6 cellular contexts compared by ENCODE assay signal in genomic region chr11:62671272-62671603, GRCh38. TPM values are rescaled to one million over a fixed set of nuclear protein-coding genes. Genes with fewer than 3 reads are reported as not detected.
DNase-seq lines count a peak whose midpoint lies in the region; ATAC-seq and TF ChIP-seq lines count a peak whose summit lies in the region.

No MANE protein-coding gene starts in this region.

- H3K4me1 ChIP-seq in Karpas-422 (ENCODE audit: low read length): peaks cover 42% of the 10 kb centered on the region
- peaks cover 0 to 46% (median 44%) of the 10 kb centered on the region in 4 donors for H3K4me1 ChIP-seq in sigmoid colon

- H3K4me1 Mint-ChIP-seq in effector memory CD8-positive, alpha-beta T cell (ENCODE audit: low read depth in 2 of 2): peaks cover 21 to 47% of the 10 kb centered on the region in 2 donors

- 0 to 1% methylated on average over 17 of the region's 17 CpGs for WGBS in sigmoid colon, 2 donors

- intact Hi-C loops in sigmoid colon (cut with DNase I): no loop called here

- no peak for TF ChIP-seq POLR2A in sigmoid colon (IDR thresholded peaks at IDR 0.05)

- no peak overlapping the region for H2AFZ ChIP-seq in Karpas-422 (ENCODE audit: low read length)

- no peak for TF ChIP-seq EP300 in sigmoid colon (IDR thresholded peaks at IDR 0.05)

- peaks cover 8% of the 10 kb centered on the region; the same call in 1 of the 2 replicates for H3K36me3 ChIP-seq in Karpas-422 (ENCODE audit: insufficient read depth, low read length)
- H3K36me3 ChIP-seq in sigmoid colon: peaks cover 0 to 34% (median 2%) of the 10 kb centered on the region in 4 donors

- no peaks in the 10 kb centered on the region for H4K20me1 ChIP-seq in Karpas-422 (ENCODE audit: insufficient read depth, low read depth, low read length)

- H3K36me3 Mint-ChIP-seq in effector memory CD8-positive, alpha-beta T cell (ENCODE audit: insufficient read depth): peaks cover 38% of the 10 kb centered on the region

- TF ChIP-seq CTCF in sigmoid colon (IDR thresholded peaks at IDR 0.05): no peak

- peak overlapping the region; percentile 93 for H3K4me2 ChIP-seq in Karpas-422 (ENCODE audit: low read depth, low read length, poor library complexity, severe bottlenecking)

- no peaks in the 10 kb centered on the region for H3K9me2 ChIP-seq in Karpas-422 (replicated peaks; ENCODE audit: insufficient read depth, low read length)

- peak overlapping the region; percentile 97 to 99 for H3K4me3 Mint-ChIP-seq in effector memory CD8-positive, alpha-beta T cell

- no peaks in the 10 kb centered on the region for H3K9me3 Mint-ChIP-seq in effector memory CD8-positive, alpha-beta T cell

- H3K27me3 ChIP-seq in Karpas-422 (ENCODE audit: low read length): no peaks in the 10 kb centered on the region
- H3K27me3 ChIP-seq in sigmoid colon: no peaks in the 10 kb centered on the region

- H3K9me3 ChIP-seq in Karpas-422 (ENCODE audit: low read length) (no peaks in the 10 kb centered on the region), sigmoid colon (no peaks in the 10 kb centered on the region)

- peak overlapping the region; percentile 96 for H3K9ac ChIP-seq in Karpas-422 (ENCODE audit: low read length)

- DNase-seq in DMS53 (lab: John Stamatoyannopoulos, UW) (peak; percentile 85), Karpas-422 (no peak), sigmoid colon (no peak)
- peak in 1 of 3 experiments; percentile 28 for DNase-seq in effector memory CD8-positive, alpha-beta T cell

- H3K27me3 Mint-ChIP-seq in effector memory CD8-positive, alpha-beta T cell: no peaks in the 10 kb centered on the region

- peak overlapping the region; percentile 88 for H3K27ac ChIP-seq in Karpas-422 (ENCODE audit: low read length)
- H3K27ac ChIP-seq in sigmoid colon: peak overlapping the region; percentile 82 to 91 (median 88)

- peak overlapping the region; percentile 95 for H3K4me3 ChIP-seq in Karpas-422 (ENCODE audit: low read length)
- H3K4me3 ChIP-seq in sigmoid colon: peak overlapping the region; percentile 57 to 87 (median 74)

- peak overlapping the region; percentile 95 for H3K27ac Mint-ChIP-seq in effector memory CD8-positive, alpha-beta T cell

- peaks cover 64% of the 10 kb centered on the region for H3K79me2 ChIP-seq in Karpas-422 (ENCODE audit: low read length)

- peak; percentile 40 for ATAC-seq in effector memory CD8-positive, alpha-beta T cell (replicated peaks)
- ATAC-seq in GM18870 (IDR thresholded peaks at IDR 0.05; ENCODE audit: unreplicated experiment): no peak
- no peak for ATAC-seq in HG02970 (IDR thresholded peaks at IDR 0.05; ENCODE audit: low FRiP score, unreplicated experiment)

RNA-seq across cellular contexts. Expression of gene UQCC3, which starts 0.2 kb away (rescaled TPM):
- total RNA-seq in Karpas-422 (2014; rRNA removed; shearing (Covaris generic); ENCODE audit: low replicate concordance): 13.9 and 27.3 TPM in 2 replicates
- total RNA-seq in sigmoid colon: 1 to 10 TPM; 4.9 to 9.7 (median 8.2) TPM
- 10 to 100 TPM; 15.8 to 19.8 (median 18.0) TPM for polyA plus RNA-seq in sigmoid colon

RNA-seq across cellular contexts. Expression of gene LBHD1, which starts 0.8 kb away (rescaled TPM):
- 18.4 and 28.8 TPM in 2 replicates for total RNA-seq in Karpas-422 (2014; rRNA removed; shearing (Covaris generic); ENCODE audit: low replicate concordance)
- 1 to 10 TPM; 2.0 to 4.1 (median 3.7) TPM for total RNA-seq in sigmoid colon
- 10 to 100 TPM in 1 of 3 donors, 1 to 10 TPM in 2; 3.0 to 12.9 (median 5.8) TPM for polyA plus RNA-seq in sigmoid colon

RNA-seq across cellular contexts. Expression of gene CSKMT, which starts 6.1 kb away (rescaled TPM):
- total RNA-seq in Karpas-422 (2014; rRNA removed; shearing (Covaris generic); ENCODE audit: low replicate concordance): 4.5 and 8.2 TPM in 2 replicates
- 1 to 10 TPM; 2.9 to 6.1 (median 4.0) TPM for total RNA-seq in sigmoid colon
- 10 to 100 TPM in 1 of 3 donors, 1 to 10 TPM in 2; 1.2 to 19.4 (median 4.9) TPM for polyA plus RNA-seq in sigmoid colon

RNA-seq across cellular contexts. Expression of gene C11orf98, which starts 6.2 kb away (rescaled TPM):
- 83.6 and 158 TPM in 2 replicates for total RNA-seq in Karpas-422 (2014; rRNA removed; shearing (Covaris generic); ENCODE audit: low replicate concordance)
- 10 to 100 TPM; 24.6 to 47.4 (median 26.9) TPM for total RNA-seq in sigmoid colon
- polyA plus RNA-seq in sigmoid colon: 100 to 1,000 TPM; 166 to 183 (median 176) TPM

RNA-seq across cellular contexts. Expression of gene UBXN1, which starts 7.6 kb away (rescaled TPM):
- total RNA-seq in Karpas-422 (2014; rRNA removed; shearing (Covaris generic); ENCODE audit: low replicate concordance): 160 and 334 TPM in 2 replicates
- 100 to 1,000 TPM; 174 to 298 (median 199) TPM for total RNA-seq in sigmoid colon
- polyA plus RNA-seq in sigmoid colon: 100 to 1,000 TPM; 132 to 188 (median 174) TPM
